ENCODE assay signal across 14 cellular contexts in the genomic region with DNA sequence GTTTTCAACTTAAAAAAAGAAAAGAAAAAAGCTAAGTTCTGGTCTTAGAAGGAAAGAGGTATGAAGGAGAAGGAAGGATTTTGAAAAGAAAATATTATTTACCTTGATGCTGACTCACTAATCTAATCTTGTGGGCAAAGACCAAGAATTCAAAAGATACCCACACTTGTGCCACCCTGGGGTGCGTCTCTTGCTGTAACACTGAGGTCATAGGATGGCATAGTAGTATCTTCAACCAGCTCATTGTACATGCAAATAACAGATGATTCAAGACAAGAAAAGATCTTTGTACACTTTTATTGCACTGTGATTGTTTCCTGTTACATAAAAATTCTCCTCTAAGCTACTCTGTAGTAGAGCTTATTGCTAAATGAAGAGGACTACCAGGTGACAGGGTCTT.
"Had no signal": no experiment of that assay in that cellular context is flagged by ENCODE, and none has a peak within 500 bp of the region (broad histone marks: within the 10 kb centered on the region; RNA-seq: fewer than 3 reads in every experiment).

No MANE protein-coding gene starts in this region.

- H3K4me3 Mint-ChIP-seq: activated T-helper 17 cell treated with anti-CD3 and anti-CD28 coated beads, Interleukin-2, amount 50 U/mL, for 72 hours; central memory CD8-positive, alpha-beta T cell; T-cell had no signal

- H3K36me3 Mint-ChIP-seq: T-cell had no signal

- DNase-seq: activated CD4-positive, alpha-beta T cell treated with anti-CD3 and anti-CD28 coated beads for 48 hours; activated naive CD4-positive, alpha-beta T cell treated with anti-CD3 and anti-CD28 coated beads, Interleukin-2, amount 50 U/mL, for 16 hours; adrenal gland; dermis blood vessel endothelial cell; esophagus squamous epithelium; foreskin fibroblast; heart left ventricle; stimulated activated CD4-positive, alpha-beta T cell treated with anti-CD3 and anti-CD28 coated beads, Interleukin-4, amount 100 ng/mL, for 1 hour; stimulated activated CD8-positive, alpha-beta memory T cell treated with anti-CD3 and anti-CD28 coated beads, Interleukin-4, amount 100 ng/mL, for 48 hours; stimulated activated naive CD8-positive, alpha-beta T cell treated with anti-CD3 and anti-CD28 coated beads, Interleukin-15, Interleukin-2, amounts not matched to agents 100 U/mL and 50 U/mL, for 24 hours; T-cell; upper lobe of right lung had no signal

- H3K4me1 Mint-ChIP-seq: activated T-helper 17 cell treated with anti-CD3 and anti-CD28 coated beads, Interleukin-2, amount 50 U/mL, for 72 hours; central memory CD8-positive, alpha-beta T cell; T-cell had no signal

- H3K9me3 Mint-ChIP-seq: activated T-helper 17 cell treated with anti-CD3 and anti-CD28 coated beads, Interleukin-2, amount 50 U/mL, for 72 hours; central memory CD8-positive, alpha-beta T cell; T-cell had no signal

- H3K27ac Mint-ChIP-seq: activated T-helper 17 cell treated with anti-CD3 and anti-CD28 coated beads, Interleukin-2, amount 50 U/mL, for 72 hours; T-cell had no signal

- H3K27me3 Mint-ChIP-seq: activated T-helper 17 cell treated with anti-CD3 and anti-CD28 coated beads, Interleukin-2, amount 50 U/mL, for 72 hours; central memory CD8-positive, alpha-beta T cell; T-cell had no signal
